8 cellular contexts compared by ENCODE assay signal in genomic region chrX:43654431-43655150, GRCh38. TPM values are rescaled to one million over a fixed set of nuclear protein-coding genes. Genes with fewer than 3 reads are reported as not detected.
DNase-seq lines count a peak whose midpoint lies in the region; ATAC-seq and TF ChIP-seq lines count a peak whose summit lies in the region.

No MANE protein-coding gene starts in this region.

- peak overlapping the region; percentile 91 for H3K4me3 Mint-ChIP-seq in natural killer cell
- H3K4me3 Mint-ChIP-seq in stimulated activated naive B cell treated with anti-CD40 and anti-IgM and Interleukin-4, amounts not matched to agents 10 μg/mL and 1 μg/mL and 100 μg/mL, for 72 hours = peak overlapping the region; percentile 85 to 97

- H3K9ac ChIP-seq in KMS-11 = peak overlapping the region; percentile 94

- no peak overlapping the region for H3K4me3 ChIP-seq in KMS-11 (IDR thresholded peaks at IDR 0.05; ENCODE audit: insufficient read depth, low read depth, low read length)

- DNase-seq in DMS53 (lab: John Stamatoyannopoulos, UW) (peak; percentile 97), RKO (ENCODE audit: low spot score) (peak; percentile 83), fibroblast of peridontal ligament (ENCODE audit: extremely low read depth) (peak; percentile 75), natural killer cell (peak; percentile 73)
- peak; percentile 78 for DNase-seq in activated effector memory CD4-positive, alpha-beta T cell treated with Interleukin-2 at 50 U/mL for 16 hours
- DNase-seq in stimulated activated naive B cell treated with anti-CD40 and anti-IgM and Interleukin-4, amounts not matched to agents 10 μg/mL and 1 μg/mL and 100 μg/mL, for 72 hours = peak; percentile 85

- H3K4me1 Mint-ChIP-seq in natural killer cell = peaks cover 8 to 15% of the 10 kb centered on the region in 2 donors
- H3K4me1 Mint-ChIP-seq in stimulated activated naive B cell treated with anti-CD40 and anti-IgM and Interleukin-4, amounts not matched to agents 10 μg/mL and 1 μg/mL and 100 μg/mL, for 72 hours = peaks cover 6 to 11% of the 10 kb centered on the region in 2 donors

- ATAC-seq in GM21825 (IDR thresholded peaks at IDR 0.05; ENCODE audit: unreplicated experiment) = peak; percentile 94
- peak; percentile 90 to 98 (median 92) for ATAC-seq in natural killer cell
- peak; percentile 98 for ATAC-seq in stimulated activated naive B cell treated with anti-CD40 and anti-IgM and Interleukin-4, amounts not matched to agents 10 μg/mL and 1 μg/mL and 100 μg/mL, for 72 hours (replicated peaks)

- H3K36me3 ChIP-seq in KMS-11 (ENCODE audit: insufficient read depth) = no peaks in the 10 kb centered on the region

- H3K27me3 Mint-ChIP-seq in natural killer cell (ENCODE audit: low read depth in 2 of 2) = peaks cover 0 to 13% of the 10 kb centered on the region in 2 donors
- H3K27me3 Mint-ChIP-seq in stimulated activated naive B cell treated with anti-CD40 and anti-IgM and Interleukin-4, amounts not matched to agents 10 μg/mL and 1 μg/mL and 100 μg/mL, for 72 hours = peaks cover 7 to 13% of the 10 kb centered on the region in 2 donors

- H3K27me3 ChIP-seq in KMS-11 (ENCODE audit: insufficient read depth, low read depth) = no peaks in the 10 kb centered on the region

- H3K79me2 ChIP-seq in KMS-11 (ENCODE audit: insufficient read depth, low read depth) = no peaks in the 10 kb centered on the region

- H3K27ac Mint-ChIP-seq in natural killer cell = peak overlapping the region; percentile 89 to 92
- H3K27ac Mint-ChIP-seq in stimulated activated naive B cell treated with anti-CD40 and anti-IgM and Interleukin-4, amounts not matched to agents 10 μg/mL and 1 μg/mL and 100 μg/mL, for 72 hours = peak overlapping the region; percentile 100

- intact Hi-C loops in natural killer cell (cut with micrococcal nuclease) = no loop called here

- H3K4me2 ChIP-seq in KMS-11 = peak overlapping the region; percentile 71

- peak overlapping the region; percentile 87 for H2AFZ ChIP-seq in KMS-11 (ENCODE audit: low read depth)

- peak overlapping the region; percentile 89 for H3K27ac ChIP-seq in KMS-11

- H3K4me1 ChIP-seq in KMS-11 (ENCODE audit: low read depth, poor library complexity, severe bottlenecking) = no peaks in the 10 kb centered on the region

- H3K9me3 Mint-ChIP-seq in natural killer cell = no peaks in the 10 kb centered on the region
- H3K9me3 Mint-ChIP-seq in stimulated activated naive B cell treated with anti-CD40 and anti-IgM and Interleukin-4, amounts not matched to agents 10 μg/mL and 1 μg/mL and 100 μg/mL, for 72 hours = no peaks in the 10 kb centered on the region

- TF ChIP-seq CTCF in KMS-11 (conservative IDR thresholded peaks at IDR 0.05; ENCODE audit: low read depth, low read length) (no peak), natural killer cell (IDR thresholded peaks at IDR 0.05) (no peak)

- H4K20me1 ChIP-seq in KMS-11 (ENCODE audit: insufficient read depth) = no peaks in the 10 kb centered on the region

- no peaks in the 10 kb centered on the region for H3K36me3 Mint-ChIP-seq in natural killer cell
- peaks cover 0 to 1% of the 10 kb centered on the region in 2 donors for H3K36me3 Mint-ChIP-seq in stimulated activated naive B cell treated with anti-CD40 and anti-IgM and Interleukin-4, amounts not matched to agents 10 μg/mL and 1 μg/mL and 100 μg/mL, for 72 hours

RNA-seq across cellular contexts. Expression of gene MAOA, which starts 1.5 kb away (rescaled TPM):
- under 1 TPM in 1 of 3 donors, not detected in 2; 0.05 TPM for total RNA-seq in natural killer cell
